Comparison of ENCODE assay signal across 24 cellular contexts in the genomic region with DNA sequence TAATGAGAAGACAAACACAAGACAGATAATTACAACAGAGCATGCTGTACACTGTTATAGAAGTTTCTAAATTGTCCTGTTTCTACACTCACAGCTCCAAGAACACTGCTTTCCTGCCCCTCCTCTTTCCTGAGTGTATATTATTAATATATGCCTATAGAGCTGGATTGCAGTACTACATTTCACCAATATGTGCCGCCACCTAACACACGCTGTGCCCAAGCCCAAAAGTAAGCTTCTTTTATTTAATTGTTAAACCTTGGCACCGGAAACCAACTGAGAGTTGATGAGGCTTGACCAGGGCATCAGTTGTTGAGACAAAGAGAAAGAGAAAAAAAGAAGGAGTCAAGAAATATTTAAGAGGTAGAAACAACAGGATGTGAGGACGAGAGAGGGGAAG. TPM values are rescaled to one million over a fixed set of nuclear protein-coding genes. Genes with fewer than 3 reads are reported as not detected.
"Had no signal": no experiment of that assay in that cellular context is flagged by ENCODE, and none has a peak within 500 bp of the region (broad histone marks: within the 10 kb centered on the region; RNA-seq: fewer than 3 reads in every experiment).

No MANE protein-coding gene starts in this region.

- H3K27me3 ChIP-seq: gastrocnemius medialis had no signal

- H3K4me1 Mint-ChIP-seq: activated naive CD4-positive, alpha-beta T cell treated with anti-CD3 and anti-CD28 coated beads, Interleukin-2, amount 50 U/mL, for 24 hours had no signal

- H3K36me3 ChIP-seq: gastrocnemius medialis, heart left ventricle, left ventricle myocardium inferior had no signal

- ATAC-seq: esophagus mucosa, gastrocnemius medialis, heart left ventricle had no signal

- H3K9me3 ChIP-seq: gastrocnemius medialis had no signal

- FAIRE-seq: bronchial epithelial cell had no signal

- DNase-seq: activated CD4-positive, alpha-beta T cell treated with anti-CD3 and anti-CD28 coated beads, Interleukin-2, amount 50 U/mL, for 1 hour; activated CD4-positive, CD25-positive, alpha-beta regulatory T cell treated with anti-CD3 and anti-CD28 coated beads, Interleukin-2, amount 50 U/mL, for 72 hours; activated CD8-positive, alpha-beta memory T cell treated with anti-CD3 and anti-CD28 coated beads for 24 hours; activated CD8-positive, alpha-beta memory T cell treated with anti-CD3 and anti-CD28 coated beads, Interleukin-2, amount 50 U/mL, for 48 hours; activated gamma-delta T cell; cerebellar nuclear complex; effector CD4-positive, alpha-beta T cell; gastrocnemius medialis; heart left ventricle; kidney glomerular epithelial cell; left ventricle myocardium inferior; mammary epithelial cell; nephron progenitor cell; stimulated activated CD4-positive, alpha-beta T cell treated with anti-CD3 and anti-CD28 coated beads, Interleukin-12 subunit alpha, Interleukin-12 subunit beta, amount 100 ng/mL, for 4 hours; stimulated activated CD4-positive, alpha-beta T cell treated with anti-CD3 and anti-CD28 coated beads, Interleukin-1b, Interleukin-23, amount 100 ng/mL, for 48 hours; stimulated activated CD8-positive, alpha-beta memory T cell treated with anti-CD3 and anti-CD28 coated beads, Interleukin-4, amount 100 ng/mL, for 48 hours; stimulated activated naive CD4-positive, alpha-beta T cell; T-helper 9 cell had no signal

- H3K27ac ChIP-seq: gastrocnemius medialis, heart left ventricle, left ventricle myocardium inferior had no signal

- H3K4me3 Mint-ChIP-seq: activated naive CD4-positive, alpha-beta T cell treated with anti-CD3 and anti-CD28 coated beads, Interleukin-2, amount 50 U/mL, for 24 hours; nephron progenitor cell had no signal

- H3K4me1 ChIP-seq: gastrocnemius medialis, heart left ventricle, left ventricle myocardium inferior had no signal

- H3K27ac Mint-ChIP-seq: activated naive CD4-positive, alpha-beta T cell treated with anti-CD3 and anti-CD28 coated beads, Interleukin-2, amount 50 U/mL, for 24 hours; nephron progenitor cell; progenitor cell of endocrine pancreas had no signal

- H3K27me3 Mint-ChIP-seq: activated naive CD4-positive, alpha-beta T cell treated with anti-CD3 and anti-CD28 coated beads, Interleukin-2, amount 50 U/mL, for 24 hours had no signal

- H3K36me3 Mint-ChIP-seq: activated naive CD4-positive, alpha-beta T cell treated with anti-CD3 and anti-CD28 coated beads, Interleukin-2, amount 50 U/mL, for 24 hours had no signal

- H3K4me3 ChIP-seq: gastrocnemius medialis, heart left ventricle, left ventricle myocardium inferior had no signal

RNA-seq across cellular contexts. Expression of gene PTPRT, which starts 16.0 kb away (rescaled TPM):
- total RNA-seq: bronchial epithelial cell, gastrocnemius medialis, myocyte, osteoblast had no signal
- polyA plus RNA-seq: mammary epithelial cell had no signal
